1 cellular context compared by ENCODE assay signal in the genomic region with DNA sequence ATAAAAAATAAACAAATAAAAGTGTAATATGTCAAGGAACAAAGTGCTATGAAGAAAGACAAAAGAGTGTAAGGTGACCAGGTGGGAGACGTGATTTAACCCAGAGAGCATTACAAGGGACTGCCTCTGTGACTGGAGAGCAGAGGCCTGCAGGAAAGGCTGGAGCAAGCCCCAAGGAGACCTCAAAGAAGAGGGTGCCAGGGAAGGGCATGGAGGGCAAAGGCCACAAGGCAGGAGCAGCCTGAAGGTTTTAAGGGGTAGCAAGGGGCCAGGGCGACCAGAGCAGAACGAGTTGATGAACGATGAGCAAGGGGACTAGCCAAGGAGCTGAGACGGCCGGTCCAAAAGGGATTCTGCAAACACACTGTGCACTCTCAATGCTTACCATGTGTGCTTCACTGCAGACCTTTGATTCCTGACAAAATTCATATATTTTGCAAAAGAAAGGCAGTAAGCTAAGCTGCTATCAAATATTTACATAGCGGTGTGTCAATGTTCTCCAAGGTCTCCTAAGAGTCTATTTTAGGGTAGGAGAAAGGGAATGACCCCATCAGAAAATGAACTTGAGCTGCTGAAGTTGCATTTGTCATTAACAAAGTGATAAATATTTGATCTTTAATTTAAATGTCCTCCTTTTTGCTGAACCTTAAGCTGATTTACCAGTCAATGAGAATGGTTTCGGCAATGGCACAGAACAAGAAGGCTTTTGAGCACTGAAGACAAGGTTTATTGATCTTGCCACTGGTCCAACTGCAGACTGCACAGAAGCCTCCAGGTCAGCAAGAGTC.
TF ChIP-seq lines count a peak whose summit lies in the region.

No MANE protein-coding gene starts in this region.

TF ChIP-seq in HepG2, 621 proteins besides CTCF, POLR2A, EP300 and RAD21 (continued from another document and continues in another):
- TF ChIP-seq TAF1 (CRISPR knock-in tag; IDR thresholded peaks at IDR 0.05) = no peak
- no peak for TF ChIP-seq ZNF34 (CRISPR knock-in tag; IDR thresholded peaks at IDR 0.05; ENCODE audit: borderline replicate concordance)
- TF ChIP-seq, protein P1, sequence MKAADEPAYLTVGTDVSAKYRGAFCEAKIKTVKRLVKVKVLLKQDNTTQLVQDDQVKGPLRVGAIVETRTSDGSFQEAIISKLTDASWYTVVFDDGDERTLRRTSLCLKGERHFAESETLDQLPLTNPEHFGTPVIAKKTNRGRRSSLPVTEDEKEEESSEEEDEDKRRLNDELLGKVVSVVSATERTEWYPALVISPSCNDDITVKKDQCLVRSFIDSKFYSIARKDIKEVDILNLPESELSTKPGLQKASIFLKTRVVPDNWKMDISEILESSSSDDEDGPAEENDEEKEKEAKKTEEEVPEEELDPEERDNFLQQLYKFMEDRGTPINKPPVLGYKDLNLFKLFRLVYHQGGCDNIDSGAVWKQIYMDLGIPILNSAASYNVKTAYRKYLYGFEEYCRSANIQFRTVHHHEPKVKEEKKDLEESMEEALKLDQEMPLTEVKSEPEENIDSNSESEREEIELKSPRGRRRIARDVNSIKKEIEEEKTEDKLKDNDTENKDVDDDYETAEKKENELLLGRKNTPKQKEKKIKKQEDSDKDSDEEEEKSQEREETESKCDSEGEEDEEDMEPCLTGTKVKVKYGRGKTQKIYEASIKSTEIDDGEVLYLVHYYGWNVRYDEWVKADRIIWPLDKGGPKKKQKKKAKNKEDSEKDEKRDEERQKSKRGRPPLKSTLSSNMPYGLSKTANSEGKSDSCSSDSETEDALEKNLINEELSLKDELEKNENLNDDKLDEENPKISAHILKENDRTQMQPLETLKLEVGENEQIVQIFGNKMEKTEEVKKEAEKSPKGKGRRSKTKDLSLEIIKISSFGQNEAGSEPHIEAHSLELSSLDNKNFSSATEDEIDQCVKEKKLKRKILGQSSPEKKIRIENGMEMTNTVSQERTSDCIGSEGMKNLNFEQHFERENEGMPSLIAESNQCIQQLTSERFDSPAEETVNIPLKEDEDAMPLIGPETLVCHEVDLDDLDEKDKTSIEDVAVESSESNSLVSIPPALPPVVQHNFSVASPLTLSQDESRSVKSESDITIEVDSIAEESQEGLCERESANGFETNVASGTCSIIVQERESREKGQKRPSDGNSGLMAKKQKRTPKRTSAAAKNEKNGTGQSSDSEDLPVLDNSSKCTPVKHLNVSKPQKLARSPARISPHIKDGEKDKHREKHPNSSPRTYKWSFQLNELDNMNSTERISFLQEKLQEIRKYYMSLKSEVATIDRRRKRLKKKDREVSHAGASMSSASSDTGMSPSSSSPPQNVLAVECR (CRISPR knock-in tag; IDR thresholded peaks at IDR 0.05; ENCODE audit: borderline replicate concordance) = 0 out of 2 replicates have a peak, but pooled peaks have one; percentile 13
- TF ChIP-seq CBX1 (IDR thresholded peaks at IDR 0.05; ENCODE audit: low read depth) = no peak
- no peak for TF ChIP-seq ELF1 (CRISPR knock-in tag; IDR thresholded peaks at IDR 0.05)
- no peak for TF ChIP-seq JUN (CRISPR knock-in tag; IDR thresholded peaks at IDR 0.05)
- no peak for TF ChIP-seq ZNF530 (CRISPR knock-in tag; IDR thresholded peaks at IDR 0.05; ENCODE audit: low read depth)
- TF ChIP-seq, protein P2, sequence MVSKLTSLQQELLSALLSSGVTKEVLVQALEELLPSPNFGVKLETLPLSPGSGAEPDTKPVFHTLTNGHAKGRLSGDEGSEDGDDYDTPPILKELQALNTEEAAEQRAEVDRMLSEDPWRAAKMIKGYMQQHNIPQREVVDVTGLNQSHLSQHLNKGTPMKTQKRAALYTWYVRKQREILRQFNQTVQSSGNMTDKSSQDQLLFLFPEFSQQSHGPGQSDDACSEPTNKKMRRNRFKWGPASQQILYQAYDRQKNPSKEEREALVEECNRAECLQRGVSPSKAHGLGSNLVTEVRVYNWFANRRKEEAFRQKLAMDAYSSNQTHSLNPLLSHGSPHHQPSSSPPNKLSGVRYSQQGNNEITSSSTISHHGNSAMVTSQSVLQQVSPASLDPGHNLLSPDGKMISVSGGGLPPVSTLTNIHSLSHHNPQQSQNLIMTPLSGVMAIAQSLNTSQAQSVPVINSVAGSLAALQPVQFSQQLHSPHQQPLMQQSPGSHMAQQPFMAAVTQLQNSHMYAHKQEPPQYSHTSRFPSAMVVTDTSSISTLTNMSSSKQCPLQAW (CRISPR knock-in tag; IDR thresholded peaks at IDR 0.05) = no peak
- no peak; the same call in 1 of the 2 replicates for TF ChIP-seq ZFP91 (CRISPR knock-in tag; IDR thresholded peaks at IDR 0.05; ENCODE audit: borderline replicate concordance)
- TF ChIP-seq POLR2G (IDR thresholded peaks at IDR 0.05; ENCODE audit: low read depth, low read length) = no peak
- TF ChIP-seq, protein P3, sequence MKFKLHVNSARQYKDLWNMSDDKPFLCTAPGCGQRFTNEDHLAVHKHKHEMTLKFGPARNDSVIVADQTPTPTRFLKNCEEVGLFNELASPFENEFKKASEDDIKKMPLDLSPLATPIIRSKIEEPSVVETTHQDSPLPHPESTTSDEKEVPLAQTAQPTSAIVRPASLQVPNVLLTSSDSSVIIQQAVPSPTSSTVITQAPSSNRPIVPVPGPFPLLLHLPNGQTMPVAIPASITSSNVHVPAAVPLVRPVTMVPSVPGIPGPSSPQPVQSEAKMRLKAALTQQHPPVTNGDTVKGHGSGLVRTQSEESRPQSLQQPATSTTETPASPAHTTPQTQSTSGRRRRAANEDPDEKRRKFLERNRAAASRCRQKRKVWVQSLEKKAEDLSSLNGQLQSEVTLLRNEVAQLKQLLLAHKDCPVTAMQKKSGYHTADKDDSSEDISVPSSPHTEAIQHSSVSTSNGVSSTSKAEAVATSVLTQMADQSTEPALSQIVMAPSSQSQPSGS (CRISPR knock-in tag; IDR thresholded peaks at IDR 0.05) = no peak
- TF ChIP-seq ZNF24 (IDR thresholded peaks at IDR 0.05) = no peak
- no peak for TF ChIP-seq SETDB1 (CRISPR knock-in tag; IDR thresholded peaks at IDR 0.05; ENCODE audit: borderline replicate concordance)
- TF ChIP-seq ZNF646 (CRISPR knock-in tag; IDR thresholded peaks at IDR 0.05) = no peak
- TF ChIP-seq ZNF564 (CRISPR knock-in tag; IDR thresholded peaks at IDR 0.05) = no peak
- TF ChIP-seq, protein P4, sequence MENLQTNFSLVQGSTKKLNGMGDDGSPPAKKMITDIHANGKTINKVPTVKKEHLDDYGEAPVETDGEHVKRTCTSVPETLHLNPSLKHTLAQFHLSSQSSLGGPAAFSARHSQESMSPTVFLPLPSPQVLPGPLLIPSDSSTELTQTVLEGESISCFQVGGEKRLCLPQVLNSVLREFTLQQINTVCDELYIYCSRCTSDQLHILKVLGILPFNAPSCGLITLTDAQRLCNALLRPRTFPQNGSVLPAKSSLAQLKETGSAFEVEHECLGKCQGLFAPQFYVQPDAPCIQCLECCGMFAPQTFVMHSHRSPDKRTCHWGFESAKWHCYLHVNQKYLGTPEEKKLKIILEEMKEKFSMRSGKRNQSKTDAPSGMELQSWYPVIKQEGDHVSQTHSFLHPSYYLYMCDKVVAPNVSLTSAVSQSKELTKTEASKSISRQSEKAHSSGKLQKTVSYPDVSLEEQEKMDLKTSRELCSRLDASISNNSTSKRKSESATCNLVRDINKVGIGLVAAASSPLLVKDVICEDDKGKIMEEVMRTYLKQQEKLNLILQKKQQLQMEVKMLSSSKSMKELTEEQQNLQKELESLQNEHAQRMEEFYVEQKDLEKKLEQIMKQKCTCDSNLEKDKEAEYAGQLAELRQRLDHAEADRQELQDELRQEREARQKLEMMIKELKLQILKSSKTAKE (CRISPR knock-in tag; IDR thresholded peaks at IDR 0.05; ENCODE audit: borderline replicate concordance) = peak; percentile 63; the same call in 1 of the 2 replicates
- TF ChIP-seq, protein P5, sequence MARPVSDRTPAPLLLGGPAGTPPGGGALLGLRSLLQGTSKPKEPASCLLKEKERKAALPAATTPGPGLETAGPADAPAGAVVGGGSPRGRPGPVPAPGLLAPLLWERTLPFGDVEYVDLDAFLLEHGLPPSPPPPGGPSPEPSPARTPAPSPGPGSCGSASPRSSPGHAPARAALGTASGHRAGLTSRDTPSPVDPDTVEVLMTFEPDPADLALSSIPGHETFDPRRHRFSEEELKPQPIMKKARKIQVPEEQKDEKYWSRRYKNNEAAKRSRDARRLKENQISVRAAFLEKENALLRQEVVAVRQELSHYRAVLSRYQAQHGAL (CRISPR knock-in tag; IDR thresholded peaks at IDR 0.05; ENCODE audit: not compliant biosample characterization) = no peak
- no peak for TF ChIP-seq ZNF704 (CRISPR knock-in tag; IDR thresholded peaks at IDR 0.05; ENCODE audit: borderline replicate concordance)
- TF ChIP-seq ZBTB10 (CRISPR knock-in tag; IDR thresholded peaks at IDR 0.05; ENCODE audit: borderline replicate concordance) = no peak
- no peak for TF ChIP-seq NFE2L2 (IDR thresholded peaks at IDR 0.05; ENCODE audit: low read length)
- TF ChIP-seq ZNF891 (CRISPR knock-in tag; IDR thresholded peaks at IDR 0.05) = no peak
- TF ChIP-seq CCAR2 (optimal IDR thresholded peaks at IDR 0.05; ENCODE audit: low read depth, low read length) = no peak
- no peak for TF ChIP-seq ZFP37 (CRISPR knock-in tag; IDR thresholded peaks at IDR 0.05; ENCODE audit: borderline replicate concordance)
- no peak for TF ChIP-seq ZNF720 (CRISPR knock-in tag; IDR thresholded peaks at IDR 0.05)
- no peak; the same call in 1 of the 2 replicates for TF ChIP-seq DPF2 (CRISPR knock-in tag; IDR thresholded peaks at IDR 0.05; ENCODE audit: borderline replicate concordance, low read depth)
- TF ChIP-seq ZNF546 (CRISPR knock-in tag; conservative IDR thresholded peaks at IDR 0.05) = no peak
- TF ChIP-seq GABPB1 (CRISPR knock-in tag; IDR thresholded peaks at IDR 0.05) = no peak
